38 cellular contexts compared by ENCODE assay signal in genomic region chrX:2774776-2775175, GRCh38. TPM values are rescaled to one million over a fixed set of nuclear protein-coding genes. Genes with fewer than 3 reads are reported as not detected.
"Had no signal": no experiment of that assay in that cellular context is flagged by ENCODE, and none has a peak within 500 bp of the region (broad histone marks: within the 10 kb centered on the region; RNA-seq: fewer than 3 reads in every experiment).

No MANE protein-coding gene starts in this region.

- FAIRE-seq: colon, endometrium, endothelial cell of umbilical vein had no signal

- H3K4me3 Mint-ChIP-seq: activated CD4-positive, alpha-beta memory T cell treated with anti-CD3 and anti-CD28 coated beads for 36 hours; activated CD4-positive, alpha-beta T cell treated with anti-CD3 and anti-CD28 coated beads for 36 hours; activated CD4-positive, alpha-beta T cell treated with anti-CD3 and anti-CD28 coated beads, Interleukin-2, amount 10 ng/mL, durations not matched to agents 24 days and 14 days; activated CD8-positive, alpha-beta memory T cell treated with anti-CD3 and anti-CD28 coated beads, Interleukin-2, amount 10 ng/mL, durations not matched to agents 7 days and 5 days; activated CD8-positive, alpha-beta T cell treated with anti-CD3 and anti-CD28 coated beads, Interleukin-2, amount 10 ng/mL, durations not matched to agents 7 days and 5 days; activated naive CD4-positive, alpha-beta T cell treated with anti-CD3 and anti-CD28 coated beads for 36 hours; activated naive CD4-positive, alpha-beta T cell treated with anti-CD3 and anti-CD28 coated beads, Interleukin-2, amount 50 U/mL, for 24 hours; activated naive CD8-positive, alpha-beta T cell treated with anti-CD3 and anti-CD28 coated beads for 36 hours; activated naive CD8-positive, alpha-beta T cell treated with anti-CD3 and anti-CD28 coated beads, Interleukin-2, amount 50 U/mL, for 24 hours; activated T-helper 1 cell treated with anti-CD3 and anti-CD28 coated beads, Interleukin-12 subunit alpha, Interleukin-12 subunit beta, Interleukin-2, Interleukin-4 antibody, amounts not matched to agents 30 ng/mL and 10 ng/mL and 1 ng/mL, durations not matched to agents 14 hours and 24 hours and 36 hours; effector memory CD8-positive, alpha-beta T cell had no signal

- H3K9me3 Mint-ChIP-seq: activated CD4-positive, alpha-beta memory T cell treated with anti-CD3 and anti-CD28 coated beads for 36 hours; activated naive CD4-positive, alpha-beta T cell treated with anti-CD3 and anti-CD28 coated beads, Interleukin-2, amount 50 U/mL, for 24 hours had no signal

- H3K4me1 Mint-ChIP-seq: activated CD4-positive, alpha-beta T cell treated with anti-CD3 and anti-CD28 coated beads for 36 hours; activated CD4-positive, alpha-beta T cell treated with anti-CD3 and anti-CD28 coated beads, Interleukin-2, amount 10 ng/mL, durations not matched to agents 24 days and 14 days; activated CD8-positive, alpha-beta memory T cell treated with anti-CD3 and anti-CD28 coated beads, Interleukin-2, amount 10 ng/mL, durations not matched to agents 7 days and 5 days; activated naive CD4-positive, alpha-beta T cell treated with anti-CD3 and anti-CD28 coated beads, Interleukin-2, amount 50 U/mL, for 24 hours; activated naive CD8-positive, alpha-beta T cell treated with anti-CD3 and anti-CD28 coated beads for 36 hours; activated naive CD8-positive, alpha-beta T cell treated with anti-CD3 and anti-CD28 coated beads, Interleukin-2, amount 50 U/mL, for 24 hours had no signal

- H3K27ac Mint-ChIP-seq: activated CD4-positive, alpha-beta memory T cell treated with anti-CD3 and anti-CD28 coated beads for 36 hours; activated CD4-positive, alpha-beta T cell treated with anti-CD3 and anti-CD28 coated beads for 36 hours; activated CD4-positive, alpha-beta T cell treated with anti-CD3 and anti-CD28 coated beads, Interleukin-2, amount 10 ng/mL, durations not matched to agents 24 days and 14 days; activated CD8-positive, alpha-beta memory T cell treated with anti-CD3 and anti-CD28 coated beads, Interleukin-2, amount 10 ng/mL, durations not matched to agents 7 days and 5 days; activated CD8-positive, alpha-beta T cell treated with anti-CD3 and anti-CD28 coated beads, Interleukin-2, amount 10 ng/mL, durations not matched to agents 7 days and 5 days; activated naive CD4-positive, alpha-beta T cell treated with anti-CD3 and anti-CD28 coated beads for 36 hours; activated naive CD4-positive, alpha-beta T cell treated with anti-CD3 and anti-CD28 coated beads, Interleukin-2, amount 50 U/mL, for 24 hours; activated naive CD8-positive, alpha-beta T cell treated with anti-CD3 and anti-CD28 coated beads for 36 hours; activated naive CD8-positive, alpha-beta T cell treated with anti-CD3 and anti-CD28 coated beads, Interleukin-2, amount 50 U/mL, for 24 hours; activated T-helper 1 cell treated with anti-CD3 and anti-CD28 coated beads, Interleukin-12 subunit alpha, Interleukin-12 subunit beta, Interleukin-2, Interleukin-4 antibody, amounts not matched to agents 30 ng/mL and 10 ng/mL and 1 ng/mL, durations not matched to agents 14 hours and 24 hours and 36 hours; activated T-helper 2 cell treated with anti-CD3 and anti-CD28 coated beads, Interferon-gamma antibody, Interleukin-2, Interleukin-4, amounts not matched to agents 10 μg/mL and 5 μg/mL and 100 μg/mL, durations not matched to agents 14 hours and 24 hours and 36 hours; effector memory CD8-positive, alpha-beta T cell had no signal

- DNase-seq: activated CD4-positive, alpha-beta memory T cell treated with anti-CD3 and anti-CD28 coated beads for 36 hours; activated CD4-positive, alpha-beta T cell treated with anti-CD3 and anti-CD28 coated beads for 36 hours; activated CD4-positive, alpha-beta T cell treated with anti-CD3 and anti-CD28 coated beads, Interleukin-2, amount 10 ng/mL, durations not matched to agents 24 days and 14 days; activated CD4-positive, CD25-positive, alpha-beta regulatory T cell; activated CD4-positive, CD25-positive, alpha-beta regulatory T cell treated with anti-CD3 and anti-CD28 coated beads, Interleukin-2, amount 50 U/mL, for 72 hours; activated CD8-positive, alpha-beta memory T cell treated with anti-CD3 and anti-CD28 coated beads, Interleukin-2, amount 10 ng/mL, durations not matched to agents 7 days and 5 days; activated CD8-positive, alpha-beta memory T cell treated with anti-CD3 and anti-CD28 coated beads, Interleukin-2, amount 50 U/mL, for 4 hours; activated CD8-positive, alpha-beta T cell treated with anti-CD3 and anti-CD28 coated beads, Interleukin-2, amount 10 ng/mL, durations not matched to agents 7 days and 5 days; activated effector memory CD4-positive, alpha-beta T cell treated with anti-CD3 and anti-CD28 coated beads, Interleukin-2, amount 50 U/mL, for 16 hours; activated naive CD4-positive, alpha-beta T cell treated with anti-CD3 and anti-CD28 coated beads for 36 hours; activated naive CD8-positive, alpha-beta T cell treated with anti-CD3 and anti-CD28 coated beads for 36 hours; activated naive CD8-positive, alpha-beta T cell treated with anti-CD3 and anti-CD28 coated beads, Interleukin-2, amount 50 U/mL, for 24 hours; activated T-cell treated with anti-CD3 and anti-CD28 coated beads, Interleukin-2, amount 50 U/mL, for 1 hour; activated T-cell treated with anti-CD3 and anti-CD28 coated beads, Interleukin-2, amount 50 U/mL, for 48 hours; adrenal gland; amygdala; aorta; body of pancreas; caudate nucleus; cortex of kidney; dermis blood vessel endothelial cell; effector CD4-positive, alpha-beta T cell; effector memory CD8-positive, alpha-beta T cell; esophagus squamous epithelium; foreskin melanocyte; heart right ventricle; T-helper 2 cell had no signal

- H3K4me3 ChIP-seq: adrenal gland, body of pancreas, esophagus squamous epithelium, gastroesophageal sphincter, heart right ventricle had no signal

- H3K36me3 Mint-ChIP-seq: activated CD4-positive, alpha-beta memory T cell treated with anti-CD3 and anti-CD28 coated beads for 36 hours; activated CD8-positive, alpha-beta memory T cell treated with anti-CD3 and anti-CD28 coated beads, Interleukin-2, amount 10 ng/mL, durations not matched to agents 7 days and 5 days; activated naive CD8-positive, alpha-beta T cell treated with anti-CD3 and anti-CD28 coated beads for 36 hours had no signal

- H3K27me3 ChIP-seq: adrenal gland, body of pancreas, esophagus squamous epithelium had no signal

- ATAC-seq: activated CD4-positive, alpha-beta T cell treated with anti-CD3 and anti-CD28 coated beads for 36 hours; activated CD8-positive, alpha-beta memory T cell treated with anti-CD3 and anti-CD28 coated beads, Interleukin-2, amount 10 ng/mL, durations not matched to agents 7 days and 5 days; activated CD8-positive, alpha-beta T cell treated with anti-CD3 and anti-CD28 coated beads, Interleukin-2, amount 10 ng/mL, durations not matched to agents 7 days and 5 days; activated naive CD8-positive, alpha-beta T cell treated with anti-CD3 and anti-CD28 coated beads, Interleukin-2, amount 50 U/mL, for 24 hours; body of pancreas; effector memory CD8-positive, alpha-beta T cell; gastroesophageal sphincter; heart right ventricle had no signal

- H3K27ac ChIP-seq: adrenal gland, body of pancreas, epithelial cell of prostate, esophagus squamous epithelium, gastroesophageal sphincter, heart right ventricle had no signal

- H3K36me3 ChIP-seq: adrenal gland, esophagus squamous epithelium, gastroesophageal sphincter, heart right ventricle had no signal

- H3K9me3 ChIP-seq: adrenal gland, body of pancreas, gastroesophageal sphincter had no signal

- H3K4me1 ChIP-seq: adrenal gland, body of pancreas, esophagus squamous epithelium, gastroesophageal sphincter, heart right ventricle had no signal

RNA-seq across cellular contexts. Expression of gene XG, which starts 22.9 kb away (rescaled TPM):
- total RNA-seq: activated CD4-positive, alpha-beta memory T cell treated with anti-CD3 and anti-CD28 coated beads for 36 hours; activated CD4-positive, alpha-beta T cell treated with anti-CD3 and anti-CD28 coated beads for 36 hours; activated CD4-positive, alpha-beta T cell treated with anti-CD3 and anti-CD28 coated beads, Interleukin-2, amount 10 ng/mL, durations not matched to agents 24 days and 14 days; activated CD8-positive, alpha-beta memory T cell treated with anti-CD3 and anti-CD28 coated beads for 36 hours; activated CD8-positive, alpha-beta memory T cell treated with anti-CD3 and anti-CD28 coated beads, Interleukin-2, amount 10 ng/mL, durations not matched to agents 7 days and 5 days; activated CD8-positive, alpha-beta T cell treated with anti-CD3 and anti-CD28 coated beads, Interleukin-2, amount 10 ng/mL, durations not matched to agents 7 days and 5 days; activated naive CD4-positive, alpha-beta T cell treated with anti-CD3 and anti-CD28 coated beads for 36 hours; activated naive CD8-positive, alpha-beta T cell treated with anti-CD3 and anti-CD28 coated beads for 36 hours; activated T-helper 2 cell treated with anti-CD3 and anti-CD28 coated beads, Interferon-gamma antibody, Interleukin-2, Interleukin-4, amounts not matched to agents 10 μg/mL and 5 μg/mL and 100 μg/mL, durations not matched to agents 14 hours and 24 hours and 36 hours; adrenal gland; chondrocyte; endothelial cell of umbilical vein; glomerular endothelial cell had no signal

RNA-seq across cellular contexts. Expression of gene GYG2, which starts 54.0 kb away (rescaled TPM):
- total RNA-seq: activated CD4-positive, alpha-beta memory T cell treated with anti-CD3 and anti-CD28 coated beads for 36 hours; activated CD4-positive, alpha-beta T cell treated with anti-CD3 and anti-CD28 coated beads for 36 hours; activated CD4-positive, alpha-beta T cell treated with anti-CD3 and anti-CD28 coated beads, Interleukin-2, amount 10 ng/mL, durations not matched to agents 24 days and 14 days; activated CD8-positive, alpha-beta memory T cell treated with anti-CD3 and anti-CD28 coated beads for 36 hours; activated CD8-positive, alpha-beta memory T cell treated with anti-CD3 and anti-CD28 coated beads, Interleukin-2, amount 10 ng/mL, durations not matched to agents 7 days and 5 days; activated CD8-positive, alpha-beta T cell treated with anti-CD3 and anti-CD28 coated beads, Interleukin-2, amount 10 ng/mL, durations not matched to agents 7 days and 5 days; activated naive CD4-positive, alpha-beta T cell treated with anti-CD3 and anti-CD28 coated beads for 36 hours; activated naive CD8-positive, alpha-beta T cell treated with anti-CD3 and anti-CD28 coated beads for 36 hours; activated T-helper 1 cell treated with anti-CD3 and anti-CD28 coated beads, Interleukin-12 subunit alpha, Interleukin-12 subunit beta, Interleukin-2, Interleukin-4 antibody, amounts not matched to agents 30 ng/mL and 10 ng/mL and 1 ng/mL, durations not matched to agents 14 hours and 24 hours and 36 hours; activated T-helper 2 cell treated with anti-CD3 and anti-CD28 coated beads, Interferon-gamma antibody, Interleukin-2, Interleukin-4, amounts not matched to agents 10 μg/mL and 5 μg/mL and 100 μg/mL, durations not matched to agents 14 hours and 24 hours and 36 hours had no signal
